Comparison of ENCODE assay signal across 20 cellular contexts in the genomic region with DNA sequence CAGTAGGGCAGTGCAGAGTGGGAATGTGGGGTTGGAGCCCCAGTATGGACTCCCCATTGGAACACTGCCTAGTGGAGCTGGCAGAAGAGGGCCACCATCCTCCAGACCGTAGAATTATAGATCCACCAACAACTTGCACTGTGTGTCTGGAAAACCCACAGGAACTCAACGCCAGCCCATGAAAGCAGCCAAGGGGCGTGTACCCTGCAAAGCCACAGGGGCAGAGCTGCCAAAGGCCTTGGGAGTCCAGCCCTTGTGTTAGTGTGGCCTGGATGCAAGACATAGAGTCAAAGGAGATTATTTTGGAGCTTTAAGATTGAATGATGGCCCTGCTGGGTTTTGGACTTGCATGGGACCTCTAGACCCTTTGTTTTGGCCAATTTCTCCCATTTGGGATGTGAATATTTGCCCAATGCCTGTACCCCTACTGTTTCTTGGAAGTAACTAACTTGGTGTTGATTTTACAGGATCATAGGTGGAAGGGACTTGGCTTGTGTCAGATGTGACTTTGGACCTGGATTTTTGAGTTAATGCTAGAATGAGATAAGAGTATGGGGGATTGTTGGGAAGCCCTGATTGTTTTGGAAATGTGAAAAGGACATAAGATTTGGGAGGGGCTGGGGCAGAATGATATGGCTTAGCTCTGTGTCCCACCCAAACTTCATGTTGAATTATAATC.
DNase-seq lines count a peak whose midpoint lies in the region; ATAC-seq and TF ChIP-seq lines count a peak whose summit lies in the region.
"Had no signal": no experiment of that assay in that cellular context is flagged by ENCODE, and none has a peak within 500 bp of the region (broad histone marks: within the 10 kb centered on the region; RNA-seq: fewer than 3 reads in every experiment).

No MANE protein-coding gene starts in this region.

- H3K27ac Mint-ChIP-seq in neural progenitor cell, result no peak overlapping the region
- no peak overlapping the region for H3K27ac Mint-ChIP-seq in stimulated activated memory B cell treated with anti-CD40 and anti-IgM and Interleukin-4, amounts not matched to agents 10 μg/mL and 1 μg/mL and 100 μg/mL, for 72 hours
- H3K27ac Mint-ChIP-seq: B cell; CD8-positive, alpha-beta T cell; GM23338; H9; HFFc6 had no signal

- DNase-seq in Right ventricle myocardium inferior (ENCODE audit: missing footprints) (no peak), left ventricle myocardium inferior (no peak), left lobe of liver (ENCODE audit: low spot score) (peak; percentile 54), neural progenitor cell (ENCODE audit: low spot score) (no peak), iPS-NIHi11 (ENCODE audit: low spot score) (no peak), HAP-1 (ENCODE audit: low spot score in 2 of 2) (no peak)
- DNase-seq in activated CD4-positive, alpha-beta T cell treated with anti-CD3 and anti-CD28 coated beads, Interleukin-2, amount 50 U/mL, for 4 hours, result no peak
- DNase-seq: Caco-2; CD4-positive, CD25-positive, alpha-beta regulatory T cell; CD8-positive, alpha-beta T cell; DMS153; DND-41; H9; HFFc6 had no signal

- H3K36me3 ChIP-seq in left ventricle myocardium inferior (no peaks in the 10 kb centered on the region), neural progenitor cell (no peaks in the 10 kb centered on the region), HAP-1 (replicated peaks) (no peaks in the 10 kb centered on the region)
- H3K36me3 ChIP-seq: BLaER1 had no signal

- in situ Hi-C loops in HAP-1 (cut with MboI; ENCODE audit: low sequenced_read_pairs), result no loop called here

- H3K9me3 ChIP-seq in left ventricle myocardium inferior (replicated peaks), result peaks cover 14% of the 10 kb centered on the region
- H3K9me3 ChIP-seq in neural progenitor cell (ENCODE audit: low read depth), result no peaks in the 10 kb centered on the region
- H3K9me3 ChIP-seq in HAP-1, result no peaks in the 10 kb centered on the region

- no peaks in the 10 kb centered on the region for H3F3A ChIP-seq in neural progenitor cell (ENCODE audit: low read depth)

- no peak for TF ChIP-seq CTCF in left ventricle myocardium inferior (IDR thresholded peaks at IDR 0.05; ENCODE audit: borderline replicate concordance)
- no peak for TF ChIP-seq CTCF in neural progenitor cell (IDR thresholded peaks at IDR 0.05)

- H3K27me3 ChIP-seq in left ventricle myocardium inferior (ENCODE audit: low read depth) (no peaks in the 10 kb centered on the region), neural progenitor cell (no peaks in the 10 kb centered on the region), HAP-1 (ENCODE audit: low read depth) (no peaks in the 10 kb centered on the region)
- H3K27me3 ChIP-seq: BLaER1 had no signal

- no peak overlapping the region for H3K27ac ChIP-seq in left ventricle myocardium inferior (replicated peaks)
- H3K27ac ChIP-seq in neural progenitor cell, result no peak overlapping the region
- H3K27ac ChIP-seq: 22Rv1, BLaER1, C4-2B had no signal

- no peak overlapping the region for H3K9ac ChIP-seq in neural progenitor cell
- H3K9ac ChIP-seq: BLaER1 had no signal

- H3K27me3 Mint-ChIP-seq in neural progenitor cell (ENCODE audit: insufficient read depth, low read depth), result no peaks in the 10 kb centered on the region
- no peaks in the 10 kb centered on the region for H3K27me3 Mint-ChIP-seq in stimulated activated memory B cell treated with anti-CD40 and anti-IgM and Interleukin-4, amounts not matched to agents 10 μg/mL and 1 μg/mL and 100 μg/mL, for 72 hours
- H3K27me3 Mint-ChIP-seq: B cell; CD4-positive, CD25-positive, alpha-beta regulatory T cell had no signal

- peaks cover 9% of the 10 kb centered on the region for H3K9me3 Mint-ChIP-seq in neural progenitor cell
- peaks cover 14% of the 10 kb centered on the region for H3K9me3 Mint-ChIP-seq in stimulated activated memory B cell treated with anti-CD40 and anti-IgM and Interleukin-4, amounts not matched to agents 10 μg/mL and 1 μg/mL and 100 μg/mL, for 72 hours

- H3K4me2 ChIP-seq in neural progenitor cell, result no peak overlapping the region
- H3K4me2 ChIP-seq: BLaER1, GM23338 had no signal

- H3K4me3 ChIP-seq in left ventricle myocardium inferior (no peak overlapping the region), neural progenitor cell (no peak overlapping the region), HAP-1 (no peak overlapping the region)
- H3K4me3 ChIP-seq: BLaER1, GM23338 had no signal

- peak; percentile 16 for ATAC-seq in Right ventricle myocardium inferior
- peak; percentile 72 for ATAC-seq in left lobe of liver
- ATAC-seq in stimulated activated memory B cell treated with anti-CD40 and anti-IgM and Interleukin-4, amounts not matched to agents 10 μg/mL and 1 μg/mL and 100 μg/mL, for 72 hours, result peak; percentile 31
- ATAC-seq: CD8-positive, alpha-beta T cell; GM23338 had no signal

- H3K4me1 ChIP-seq in left ventricle myocardium inferior (peaks cover 8% of the 10 kb centered on the region), neural progenitor cell (no peaks in the 10 kb centered on the region), HAP-1 (no peaks in the 10 kb centered on the region)
- H3K4me1 ChIP-seq: BLaER1, Caco-2 had no signal

- intact Hi-C loops in Right ventricle myocardium inferior (cut with DNase I), result no loop called here
- intact Hi-C loops in left ventricle myocardium inferior (cut with micrococcal nuclease), result no loop called here

- no peaks in the 10 kb centered on the region for H3K79me2 ChIP-seq in neural progenitor cell (ENCODE audit: low read depth)

- peak overlapping the region; percentile 39 for H3K4me3 Mint-ChIP-seq in neural progenitor cell
- no peak overlapping the region for H3K4me3 Mint-ChIP-seq in stimulated activated memory B cell treated with anti-CD40 and anti-IgM and Interleukin-4, amounts not matched to agents 10 μg/mL and 1 μg/mL and 100 μg/mL, for 72 hours
- H3K4me3 Mint-ChIP-seq: B cell; CD4-positive, CD25-positive, alpha-beta regulatory T cell; CD8-positive, alpha-beta T cell; GM23338; H9; HFFc6 had no signal

- H3K36me3 Mint-ChIP-seq in neural progenitor cell, result no peaks in the 10 kb centered on the region
- H3K36me3 Mint-ChIP-seq in stimulated activated memory B cell treated with anti-CD40 and anti-IgM and Interleukin-4, amounts not matched to agents 10 μg/mL and 1 μg/mL and 100 μg/mL, for 72 hours, result no peaks in the 10 kb centered on the region
- H3K36me3 Mint-ChIP-seq: CD4-positive, CD25-positive, alpha-beta regulatory T cell; CD8-positive, alpha-beta T cell had no signal

- no peaks in the 10 kb centered on the region for H4K20me1 ChIP-seq in neural progenitor cell (ENCODE audit: low read depth)
- H4K20me1 ChIP-seq: BLaER1 had no signal

- no peaks in the 10 kb centered on the region for H3K4me1 Mint-ChIP-seq in neural progenitor cell
- H3K4me1 Mint-ChIP-seq in stimulated activated memory B cell treated with anti-CD40 and anti-IgM and Interleukin-4, amounts not matched to agents 10 μg/mL and 1 μg/mL and 100 μg/mL, for 72 hours, result no peaks in the 10 kb centered on the region
- H3K4me1 Mint-ChIP-seq: B cell; CD4-positive, CD25-positive, alpha-beta regulatory T cell; GM23338; H9 had no signal

- no peak overlapping the region for H2AFZ ChIP-seq in neural progenitor cell (replicated peaks)
- H2AFZ ChIP-seq: GM23338 had no signal

Comparison
In these comparisons a context has a peak if more than half of its experiments do, and no peak if none do; other contexts are left out.
1. ATAC-seq: peak in every context shown above with its lines; median percentile 72 in left lobe of liver; 31 in stimulated activated memory B cell treated with anti-CD40 and anti-IgM and Interleukin-4, amounts not matched to agents 10 μg/mL and 1 μg/mL and 100 μg/mL, for 72 hours; 16 in Right ventricle myocardium inferior.